In the genomic region with DNA sequence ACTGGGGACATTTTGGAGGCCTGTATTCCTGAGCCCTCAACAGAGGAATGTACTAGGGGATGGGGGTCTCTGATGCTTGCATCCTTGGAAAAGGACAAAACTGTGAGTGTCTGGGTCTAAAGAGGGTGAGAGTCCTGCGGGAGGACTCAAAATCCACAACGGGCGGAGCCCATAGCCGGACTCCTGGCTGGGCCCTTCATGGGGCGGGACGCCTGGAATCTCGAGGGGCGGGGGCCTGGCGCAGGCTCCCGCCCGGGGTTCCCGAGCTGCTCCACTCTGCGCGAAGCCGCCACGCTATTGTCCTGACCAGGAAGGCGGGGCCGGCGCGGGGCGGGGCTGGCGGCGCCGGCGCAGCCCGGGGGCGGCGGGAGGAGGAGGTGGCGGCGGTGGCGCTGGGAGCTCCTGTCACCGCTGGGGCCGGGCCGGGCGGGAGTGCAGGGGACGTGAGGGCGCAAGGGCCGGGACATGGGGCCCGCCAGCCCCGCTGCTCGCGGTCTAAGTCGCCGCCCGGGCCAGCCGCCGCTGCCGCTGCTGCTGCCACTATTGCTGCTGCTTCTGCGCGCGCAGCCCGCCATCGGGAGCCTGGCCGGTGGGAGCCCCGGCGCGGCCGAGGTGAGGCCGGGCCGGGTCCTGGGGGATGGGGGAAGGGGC, we compare ENCODE assay signal across 1 cellular context.
A peak's percentile ranks its signal among the peaks of the same experiment; 100 is the strongest.
TF ChIP-seq lines count a peak whose summit lies in the region.

APLP1 (plus strand) TSS at position 403 of the 651 bp plus-strand sequence; CDS start at position 466, 63 bp downstream.

TF ChIP-seq in HEK293, 187 proteins besides CTCF, POLR2A, EP300 and RAD21 (continued from another document):
- TF ChIP-seq ZNF548 (tag by site-specific recombination; IDR thresholded peaks at IDR 0.05): no peak
- no peak for TF ChIP-seq ZNF701 (tag by site-specific recombination; IDR thresholded peaks at IDR 0.05)
- no peak for TF ChIP-seq ZNF404 (tag by site-specific recombination; IDR thresholded peaks at IDR 0.05)
- TF ChIP-seq, protein P1, sequence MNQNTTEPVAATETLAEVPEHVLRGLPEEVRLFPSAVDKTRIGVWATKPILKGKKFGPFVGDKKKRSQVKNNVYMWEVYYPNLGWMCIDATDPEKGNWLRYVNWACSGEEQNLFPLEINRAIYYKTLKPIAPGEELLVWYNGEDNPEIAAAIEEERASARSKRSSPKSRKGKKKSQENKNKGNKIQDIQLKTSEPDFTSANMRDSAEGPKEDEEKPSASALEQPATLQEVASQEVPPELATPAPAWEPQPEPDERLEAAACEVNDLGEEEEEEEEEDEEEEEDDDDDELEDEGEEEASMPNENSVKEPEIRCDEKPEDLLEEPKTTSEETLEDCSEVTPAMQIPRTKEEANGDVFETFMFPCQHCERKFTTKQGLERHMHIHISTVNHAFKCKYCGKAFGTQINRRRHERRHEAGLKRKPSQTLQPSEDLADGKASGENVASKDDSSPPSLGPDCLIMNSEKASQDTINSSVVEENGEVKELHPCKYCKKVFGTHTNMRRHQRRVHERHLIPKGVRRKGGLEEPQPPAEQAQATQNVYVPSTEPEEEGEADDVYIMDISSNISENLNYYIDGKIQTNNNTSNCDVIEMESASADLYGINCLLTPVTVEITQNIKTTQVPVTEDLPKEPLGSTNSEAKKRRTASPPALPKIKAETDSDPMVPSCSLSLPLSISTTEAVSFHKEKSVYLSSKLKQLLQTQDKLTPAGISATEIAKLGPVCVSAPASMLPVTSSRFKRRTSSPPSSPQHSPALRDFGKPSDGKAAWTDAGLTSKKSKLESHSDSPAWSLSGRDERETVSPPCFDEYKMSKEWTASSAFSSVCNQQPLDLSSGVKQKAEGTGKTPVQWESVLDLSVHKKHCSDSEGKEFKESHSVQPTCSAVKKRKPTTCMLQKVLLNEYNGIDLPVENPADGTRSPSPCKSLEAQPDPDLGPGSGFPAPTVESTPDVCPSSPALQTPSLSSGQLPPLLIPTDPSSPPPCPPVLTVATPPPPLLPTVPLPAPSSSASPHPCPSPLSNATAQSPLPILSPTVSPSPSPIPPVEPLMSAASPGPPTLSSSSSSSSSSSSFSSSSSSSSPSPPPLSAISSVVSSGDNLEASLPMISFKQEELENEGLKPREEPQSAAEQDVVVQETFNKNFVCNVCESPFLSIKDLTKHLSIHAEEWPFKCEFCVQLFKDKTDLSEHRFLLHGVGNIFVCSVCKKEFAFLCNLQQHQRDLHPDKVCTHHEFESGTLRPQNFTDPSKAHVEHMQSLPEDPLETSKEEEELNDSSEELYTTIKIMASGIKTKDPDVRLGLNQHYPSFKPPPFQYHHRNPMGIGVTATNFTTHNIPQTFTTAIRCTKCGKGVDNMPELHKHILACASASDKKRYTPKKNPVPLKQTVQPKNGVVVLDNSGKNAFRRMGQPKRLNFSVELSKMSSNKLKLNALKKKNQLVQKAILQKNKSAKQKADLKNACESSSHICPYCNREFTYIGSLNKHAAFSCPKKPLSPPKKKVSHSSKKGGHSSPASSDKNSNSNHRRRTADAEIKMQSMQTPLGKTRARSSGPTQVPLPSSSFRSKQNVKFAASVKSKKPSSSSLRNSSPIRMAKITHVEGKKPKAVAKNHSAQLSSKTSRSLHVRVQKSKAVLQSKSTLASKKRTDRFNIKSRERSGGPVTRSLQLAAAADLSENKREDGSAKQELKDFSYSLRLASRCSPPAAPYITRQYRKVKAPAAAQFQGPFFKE (tag by site-specific recombination; IDR thresholded peaks at IDR 0.05; ENCODE audit: borderline replicate concordance): no peak
- TF ChIP-seq, protein P2, sequence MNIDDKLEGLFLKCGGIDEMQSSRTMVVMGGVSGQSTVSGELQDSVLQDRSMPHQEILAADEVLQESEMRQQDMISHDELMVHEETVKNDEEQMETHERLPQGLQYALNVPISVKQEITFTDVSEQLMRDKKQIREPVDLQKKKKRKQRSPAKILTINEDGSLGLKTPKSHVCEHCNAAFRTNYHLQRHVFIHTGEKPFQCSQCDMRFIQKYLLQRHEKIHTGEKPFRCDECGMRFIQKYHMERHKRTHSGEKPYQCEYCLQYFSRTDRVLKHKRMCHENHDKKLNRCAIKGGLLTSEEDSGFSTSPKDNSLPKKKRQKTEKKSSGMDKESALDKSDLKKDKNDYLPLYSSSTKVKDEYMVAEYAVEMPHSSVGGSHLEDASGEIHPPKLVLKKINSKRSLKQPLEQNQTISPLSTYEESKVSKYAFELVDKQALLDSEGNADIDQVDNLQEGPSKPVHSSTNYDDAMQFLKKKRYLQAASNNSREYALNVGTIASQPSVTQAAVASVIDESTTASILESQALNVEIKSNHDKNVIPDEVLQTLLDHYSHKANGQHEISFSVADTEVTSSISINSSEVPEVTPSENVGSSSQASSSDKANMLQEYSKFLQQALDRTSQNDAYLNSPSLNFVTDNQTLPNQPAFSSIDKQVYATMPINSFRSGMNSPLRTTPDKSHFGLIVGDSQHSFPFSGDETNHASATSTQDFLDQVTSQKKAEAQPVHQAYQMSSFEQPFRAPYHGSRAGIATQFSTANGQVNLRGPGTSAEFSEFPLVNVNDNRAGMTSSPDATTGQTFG (tag by site-specific recombination; IDR thresholded peaks at IDR 0.05; ENCODE audit: borderline replicate concordance): no peak
- TF ChIP-seq ZBTB21 (tag by site-specific recombination; IDR thresholded peaks at IDR 0.05): no peak
- no peak for TF ChIP-seq ZSCAN23 (tag by site-specific recombination; IDR thresholded peaks at IDR 0.05)
- TF ChIP-seq ZBTB8A (tag by site-specific recombination; IDR thresholded peaks at IDR 0.05): peak; percentile 84
- TF ChIP-seq, protein P3, sequence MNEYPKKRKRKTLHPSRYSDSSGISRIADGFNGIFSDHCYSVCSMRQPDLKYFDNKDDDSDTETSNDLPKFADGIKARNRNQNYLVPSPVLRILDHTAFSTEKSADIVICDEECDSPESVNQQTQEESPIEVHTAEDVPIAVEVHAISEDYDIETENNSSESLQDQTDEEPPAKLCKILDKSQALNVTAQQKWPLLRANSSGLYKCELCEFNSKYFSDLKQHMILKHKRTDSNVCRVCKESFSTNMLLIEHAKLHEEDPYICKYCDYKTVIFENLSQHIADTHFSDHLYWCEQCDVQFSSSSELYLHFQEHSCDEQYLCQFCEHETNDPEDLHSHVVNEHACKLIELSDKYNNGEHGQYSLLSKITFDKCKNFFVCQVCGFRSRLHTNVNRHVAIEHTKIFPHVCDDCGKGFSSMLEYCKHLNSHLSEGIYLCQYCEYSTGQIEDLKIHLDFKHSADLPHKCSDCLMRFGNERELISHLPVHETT (tag by site-specific recombination; IDR thresholded peaks at IDR 0.05): no peak
- no peak for TF ChIP-seq ZNF23 (tag by site-specific recombination; IDR thresholded peaks at IDR 0.05; ENCODE audit: borderline replicate concordance)
- TF ChIP-seq ZNF184 (tag by site-specific recombination; IDR thresholded peaks at IDR 0.05): no peak
- TF ChIP-seq MZF1 (tag by site-specific recombination; IDR thresholded peaks at IDR 0.05; ENCODE audit: borderline replicate concordance): no peak
- TF ChIP-seq SCRT1 (tag by site-specific recombination; IDR thresholded peaks at IDR 0.05; ENCODE audit: borderline replicate concordance): no peak
- TF ChIP-seq, protein P4, sequence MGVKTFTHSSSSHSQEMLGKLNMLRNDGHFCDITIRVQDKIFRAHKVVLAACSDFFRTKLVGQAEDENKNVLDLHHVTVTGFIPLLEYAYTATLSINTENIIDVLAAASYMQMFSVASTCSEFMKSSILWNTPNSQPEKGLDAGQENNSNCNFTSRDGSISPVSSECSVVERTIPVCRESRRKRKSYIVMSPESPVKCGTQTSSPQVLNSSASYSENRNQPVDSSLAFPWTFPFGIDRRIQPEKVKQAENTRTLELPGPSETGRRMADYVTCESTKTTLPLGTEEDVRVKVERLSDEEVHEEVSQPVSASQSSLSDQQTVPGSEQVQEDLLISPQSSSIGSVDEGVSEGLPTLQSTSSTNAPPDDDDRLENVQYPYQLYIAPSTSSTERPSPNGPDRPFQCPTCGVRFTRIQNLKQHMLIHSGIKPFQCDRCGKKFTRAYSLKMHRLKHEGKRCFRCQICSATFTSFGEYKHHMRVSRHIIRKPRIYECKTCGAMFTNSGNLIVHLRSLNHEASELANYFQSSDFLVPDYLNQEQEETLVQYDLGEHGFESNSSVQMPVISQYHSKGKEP (tag by site-specific recombination; IDR thresholded peaks at IDR 0.05): no peak
- TF ChIP-seq ZBTB11 (tag by site-specific recombination; conservative IDR thresholded peaks at IDR 0.05; ENCODE audit: low read depth): no peak
- TF ChIP-seq SALL2 (tag by site-specific recombination; IDR thresholded peaks at IDR 0.05; ENCODE audit: borderline replicate concordance): no peak
- TF ChIP-seq ZNF174 (tag by site-specific recombination; IDR thresholded peaks at IDR 0.05): no peak
- TF ChIP-seq ZNF248 (tag by site-specific recombination; IDR thresholded peaks at IDR 0.05): no peak
